17 cellular contexts compared by ENCODE assay signal in genomic region chr18:48875314-48875941, GRCh38.
"Had no signal": no experiment of that assay in that cellular context is flagged by ENCODE, and none has a peak within 500 bp of the region (broad histone marks: within the 10 kb centered on the region; RNA-seq: fewer than 3 reads in every experiment).

No MANE protein-coding gene starts in this region.

- ATAC-seq: activated CD8-positive, alpha-beta T cell treated with anti-CD3 and anti-CD28 coated beads for 36 hours; esophagus mucosa; left colon; pancreas; stimulated activated memory B cell treated with anti-CD40 and anti-IgM and Interleukin-4, amounts not matched to agents 10 μg/mL and 1 μg/mL and 100 μg/mL, for 72 hours; T-cell had no signal

- H3K4me3 Mint-ChIP-seq: activated CD8-positive, alpha-beta T cell treated with anti-CD3 and anti-CD28 coated beads for 36 hours; endodermal cell; immature natural killer cell; memory B cell; nephron progenitor cell; stimulated activated memory B cell treated with anti-CD40 and anti-IgM and Interleukin-4, amounts not matched to agents 10 μg/mL and 1 μg/mL and 100 μg/mL, for 72 hours; T-cell had no signal

- H3K9me3 ChIP-seq: pancreas, tibial nerve had no signal

- H3K27me3 ChIP-seq: pancreas, tibial nerve had no signal

- H3K36me3 Mint-ChIP-seq: immature natural killer cell; memory B cell; stimulated activated memory B cell treated with anti-CD40 and anti-IgM and Interleukin-4, amounts not matched to agents 10 μg/mL and 1 μg/mL and 100 μg/mL, for 72 hours; T-cell had no signal

- H3K4me3 ChIP-seq: pancreas, skin epidermis, tibial nerve had no signal

- H3K27ac Mint-ChIP-seq: activated CD8-positive, alpha-beta T cell treated with anti-CD3 and anti-CD28 coated beads for 36 hours; endodermal cell; memory B cell; nephron progenitor cell; stimulated activated memory B cell treated with anti-CD40 and anti-IgM and Interleukin-4, amounts not matched to agents 10 μg/mL and 1 μg/mL and 100 μg/mL, for 72 hours; T-cell had no signal

- H3K27ac ChIP-seq: pancreas, tibial nerve had no signal

- H3K36me3 ChIP-seq: pancreas, tibial nerve had no signal

- DNase-seq: activated CD4-positive, alpha-beta T cell treated with anti-CD3 and anti-CD28 coated beads for 1 hour; activated CD8-positive, alpha-beta memory T cell treated with anti-CD3 and anti-CD28 coated beads, Interleukin-2, amount 50 U/mL, for 4 hours; activated CD8-positive, alpha-beta T cell treated with anti-CD3 and anti-CD28 coated beads for 36 hours; activated naive CD4-positive, alpha-beta T cell treated with Interleukin-2 at 50 U/mL for 16 hours; cerebellar nuclear complex; immature natural killer cell; left colon; T-cell; T1000 had no signal

- FAIRE-seq: pancreas had no signal

- H3K4me1 ChIP-seq: pancreas had no signal

- H3K9me3 Mint-ChIP-seq: activated CD8-positive, alpha-beta T cell treated with anti-CD3 and anti-CD28 coated beads for 36 hours; endodermal cell; immature natural killer cell; memory B cell; stimulated activated memory B cell treated with anti-CD40 and anti-IgM and Interleukin-4, amounts not matched to agents 10 μg/mL and 1 μg/mL and 100 μg/mL, for 72 hours; T-cell had no signal

- H3K27me3 Mint-ChIP-seq: activated CD8-positive, alpha-beta T cell treated with anti-CD3 and anti-CD28 coated beads for 36 hours had no signal
